Comparison of ENCODE assay signal across 8 cellular contexts in the genomic region with DNA sequence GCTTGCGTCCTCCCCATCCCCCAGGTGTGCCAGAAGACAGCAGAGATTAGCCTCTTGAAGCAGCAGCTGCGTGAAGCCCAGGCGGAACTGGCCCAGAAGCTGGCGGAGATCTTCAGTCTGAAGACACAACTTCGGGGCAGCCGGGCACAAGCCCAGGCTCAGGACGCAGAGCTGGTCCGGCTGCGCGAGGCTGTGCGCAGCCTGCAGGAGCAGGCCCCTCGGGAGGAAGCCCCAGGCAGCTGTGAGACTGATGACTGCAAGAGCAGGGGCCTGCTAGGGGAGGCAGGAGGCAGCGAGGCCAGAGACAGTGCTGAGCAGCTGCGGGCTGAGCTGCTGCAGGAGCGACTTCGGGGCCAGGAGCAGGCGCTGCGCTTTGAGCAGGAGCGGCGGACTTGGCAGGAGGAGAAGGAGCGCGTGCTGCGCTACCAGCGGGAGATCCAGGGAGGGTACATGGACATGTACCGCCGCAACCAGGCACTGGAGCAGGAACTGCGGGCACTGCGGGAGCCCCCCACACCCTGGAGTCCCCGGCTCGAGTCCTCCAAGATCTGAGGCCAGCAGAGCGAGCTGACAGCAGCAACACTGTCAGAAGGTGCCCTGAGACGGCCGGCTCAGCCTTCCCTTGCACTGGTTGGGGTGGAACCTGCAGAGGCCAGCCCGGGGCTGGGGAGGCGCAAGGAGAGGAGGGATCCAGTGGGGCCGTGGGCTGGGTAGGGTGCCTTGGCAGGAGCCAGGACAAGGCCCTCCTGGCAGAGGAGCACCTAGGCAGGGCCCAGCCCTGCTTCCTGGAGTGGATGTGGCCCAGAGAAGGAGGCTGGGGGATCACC. TPM values are rescaled to one million over a fixed set of nuclear protein-coding genes. Genes with fewer than 3 reads are reported as not detected.
DNase-seq lines count a peak whose midpoint lies in the region; TF ChIP-seq lines count a peak whose summit lies in the region.

No MANE protein-coding gene starts in this region.

- H3K27ac ChIP-seq in ovary = no peak overlapping the region

- H3K4me3 ChIP-seq in GM12875 (ENCODE audit: low read depth, low read length) (peak overlapping the region; percentile 12), cardiac fibroblast (replicated peaks in 1 of 2; ENCODE audit: low read depth in 2 of 2, low read length in 2 of 2) (peak overlapping the region; percentile 8 to 24), ovary (peak overlapping the region; percentile 16)
- H3K4me3 ChIP-seq in Jurkat, Clone E6-1 (ENCODE audit: low read length) = peak overlapping the region; percentile 31

- TF ChIP-seq POLR2A in ovary (IDR thresholded peaks at IDR 0.05) = no peak

- H3K4me1 ChIP-seq in ovary (ENCODE audit: insufficient read depth) = peaks cover 2% of the 10 kb centered on the region

- no peak for TF ChIP-seq EP300 in ovary (IDR thresholded peaks at IDR 0.05)

- no peaks in the 10 kb centered on the region for H3K36me3 ChIP-seq in ovary

- DNase-seq in Jurkat, Clone E6-1 (ENCODE audit: low read depth, low spot score) = no peak
- DNase-seq in cardiac fibroblast (ENCODE audit: low read depth in 2 of 2) = peak; percentile 34 to 57
- DNase-seq in ovary = peak in 3 of 5 donors; percentile 20 to 57 (median 42)
- no peak for DNase-seq in foreskin melanocyte
- DNase-seq in NCI-H1694 treated with DMSO at 0.1 percent for 48 hours (lab: John Stamatoyannopoulos, UW) = no peak
- no peak for DNase-seq in inferior parietal cortex (ENCODE audit: extremely low spot score)
- no peak for DNase-seq in NCI-H446 (lab: John Stamatoyannopoulos, UW)

- 16 to 49% (median 23%) methylated on average over 35 to 36 of the region's 36 CpGs for WGBS in ovary, 3 donors

- H3K9me3 ChIP-seq in ovary = no peaks in the 10 kb centered on the region

- H3K27me3 ChIP-seq in ovary = no peaks in the 10 kb centered on the region

- intact Hi-C loops in ovary (cut with DNase I) = no loop called here

- TF ChIP-seq CTCF in GM12875 (IDR thresholded peaks at IDR 0.05; ENCODE audit: borderline replicate concordance, insufficient read depth, low read depth, low read length) = no peak
- no peak for TF ChIP-seq CTCF in cardiac fibroblast (IDR thresholded peaks at IDR 0.05; ENCODE audit: low read depth, low read length)
- no peak for TF ChIP-seq CTCF in ovary (IDR thresholded peaks at IDR 0.05)

RNA-seq across cellular contexts. Expression of gene N4BP3, which starts 8.3 kb away (rescaled TPM):
- 2.4 TPM for polyA plus RNA-seq in Jurkat, Clone E6-1 (2012; ENCODE audit: insufficient read depth, insufficient read length)
- 1 to 10 TPM in 2 of 7 donors, under 1 TPM in 5; 0.40 to 1.8 (median 0.58) TPM for total RNA-seq in ovary
- 1 to 10 TPM in 1 of 2 donors, under 1 TPM in 1; 0.58 to 1.3 TPM for polyA plus RNA-seq in ovary

RNA-seq across cellular contexts. Expression of gene RMND5B, which starts 9.2 kb away (rescaled TPM):
- polyA plus RNA-seq in Jurkat, Clone E6-1 (2012; ENCODE audit: insufficient read depth, insufficient read length) = 28.0 TPM
- total RNA-seq in ovary = 10 to 100 TPM; 18.1 to 43.2 (median 33.0) TPM
- polyA plus RNA-seq in ovary = 10 to 100 TPM; 13.8 to 25.0 TPM

RNA-seq across cellular contexts. Expression of gene NHP2, which starts 32.0 kb away (rescaled TPM):
- polyA plus RNA-seq in Jurkat, Clone E6-1 (2012; ENCODE audit: insufficient read depth, insufficient read length) = 312 TPM
- total RNA-seq in ovary = 100 to 1,000 TPM in 6 of 7 donors, 10 to 100 TPM in 1; 78.4 to 174 (median 115) TPM
- 100 to 1,000 TPM in 1 of 2 donors, 10 to 100 TPM in 1; 50.1 to 148 TPM for polyA plus RNA-seq in ovary

Comparison
In these comparisons a context has a peak if more than half of its experiments do, and no peak if none do; other contexts are left out.
1. DNase-seq: peak in cardiac fibroblast (2 of 2) and ovary (3 of 5); none in Jurkat, Clone E6-1 (single experiment), foreskin melanocyte (single experiment), NCI-H1694 treated with DMSO at 0.1 percent for 48 hours (single experiment), inferior parietal cortex (single experiment) and NCI-H446 (0 of 2).
2. Peak in every context shown above with its lines, with median percentiles within 50 percentile points of each other: H3K4me3 ChIP-seq.